ENCODE assay signal across 15 cellular contexts in the genomic region with DNA sequence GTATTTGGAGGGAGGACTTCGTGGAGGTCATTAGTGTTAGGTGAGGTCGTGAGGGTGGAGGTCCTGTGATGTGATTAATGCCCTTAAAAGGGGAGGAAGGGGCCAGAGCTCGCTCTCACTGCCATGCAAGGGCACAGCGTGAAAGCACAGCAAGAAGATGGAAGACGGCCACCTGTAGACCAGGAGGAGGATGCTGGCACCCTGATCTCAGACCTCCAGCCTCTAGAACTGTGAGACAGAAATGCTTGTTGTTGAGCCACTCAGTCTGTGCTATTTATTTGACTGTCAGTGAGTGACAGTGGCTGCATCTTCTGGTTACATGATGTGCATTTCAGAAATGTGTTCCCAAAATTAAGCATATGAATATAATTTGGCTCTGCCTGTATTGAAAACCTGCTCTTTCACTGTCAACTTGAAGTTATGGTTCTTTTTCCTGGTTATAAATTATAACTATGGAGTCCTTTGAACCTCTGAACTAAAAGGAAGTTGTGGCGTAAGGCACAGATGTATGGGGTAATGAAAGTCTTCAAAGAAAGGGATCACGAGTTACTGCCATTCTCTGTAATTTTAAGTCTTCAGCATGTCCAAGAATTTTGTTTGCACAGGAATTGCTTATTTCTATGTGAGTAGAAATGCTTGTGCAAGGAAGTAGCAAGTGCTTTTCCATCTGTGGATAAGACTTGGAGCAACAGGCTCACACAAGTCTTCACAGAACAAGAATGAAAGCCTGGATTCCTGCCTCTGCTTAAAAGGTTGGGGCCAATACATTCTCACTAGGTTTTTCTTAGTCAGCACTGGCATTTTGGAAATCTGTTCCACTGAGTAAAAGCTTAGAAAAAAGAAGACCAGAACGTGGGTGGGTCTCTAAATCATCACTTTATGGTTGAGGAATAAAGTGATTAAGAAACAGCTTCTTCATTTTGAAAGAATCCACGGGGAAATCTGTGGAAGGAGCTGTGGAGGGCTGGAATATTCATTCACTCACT. TPM values are rescaled to one million over a fixed set of nuclear protein-coding genes. Genes with fewer than 3 reads are reported as not detected.
A peak's percentile ranks its signal among the peaks of the same experiment; 100 is the strongest.
DNase-seq lines count a peak whose midpoint lies in the region; ATAC-seq, FAIRE-seq and TF ChIP-seq lines count a peak whose summit lies in the region.
"Had no signal": no experiment of that assay in that cellular context is flagged by ENCODE, and none has a peak within 500 bp of the region (broad histone marks: within the 10 kb centered on the region; RNA-seq: fewer than 3 reads in every experiment).

No MANE protein-coding gene starts in this region.

- ATAC-seq in K562 (no peak), mucosa of descending colon (peak; percentile 74), HG02870 (IDR thresholded peaks at IDR 0.05; ENCODE audit: unreplicated experiment) (no peak), GM18867 (IDR thresholded peaks at IDR 0.05; ENCODE audit: unreplicated experiment) (no peak)
- ATAC-seq: activated CD8-positive, alpha-beta memory T cell treated with anti-CD3 and anti-CD28 coated beads, Interleukin-2, amount 10 ng/mL, durations not matched to agents 7 days and 5 days; HCT116 had no signal

- no peaks in the 10 kb centered on the region for H3K27me3 ChIP-seq in Loucy (ENCODE audit: insufficient read depth, low read length, poor library complexity, severe bottlenecking)
- H3K27me3 ChIP-seq in K562 (ENCODE audit: control insufficient read depth in 2 of 2, insufficient read depth in 2 of 2, low read length in 2 of 2), result no peaks in the 10 kb centered on the region

- H2AFZ ChIP-seq in Loucy (ENCODE audit: low read length) (peak overlapping the region; percentile 84), K562 (ENCODE audit: low read depth, low read length) (no peak overlapping the region)

- no TSS peak for BruUV-seq in K562 (replicated peaks; lab: Mats Ljungman, UMichigan)

- POLR2A ChIA-PET in K562 (lab: Yijun Ruan, JAX), result interaction anchor here (0.6 to 3.8 kb wide), 8 partner anchors 8 to 119 kb away, joined by 3 to 20 read pairs (median 4); a partner anchor contains a TSS

- H3K4me2 ChIP-seq in Loucy (ENCODE audit: low read depth, low read length, poor library complexity, severe bottlenecking), result peak overlapping the region; percentile 76
- no peak overlapping the region for H3K4me2 ChIP-seq in K562 (ENCODE audit: insufficient read depth, low read length)
- H3K4me2 ChIP-seq: SK-N-SH had no signal

- CTCF ChIA-PET in K562 (lab: Yijun Ruan, JAX; ENCODE audit: low intra/inter-chr PET ratio), result no interaction called here

- peak; percentile 22 for DNase-seq in AG20443 (ENCODE audit: low spot score)
- no peak for DNase-seq in K562 (ENCODE audit: extremely low read depth in 1 of 4, low spot score in 3 of 4)
- no peak for DNase-seq in mucosa of descending colon
- DNase-seq in NCI-H82 treated with DMSO at 0.1 percent for 48 hours (lab: John Stamatoyannopoulos, UW; ENCODE audit: unreplicated experiment), result no peak
- DNase-seq in NCI-H2171 treated with DMSO at 0.1 percent for 48 hours (lab: John Stamatoyannopoulos, UW), result no peak
- DNase-seq: activated CD8-positive, alpha-beta memory T cell treated with anti-CD3 and anti-CD28 coated beads, Interleukin-2, amount 10 ng/mL, durations not matched to agents 7 days and 5 days; NK-92 treated with Interleukin-12 subunit alpha and Interleukin-12 subunit beta, amount 100 ng/mL, for 24 hours; SK-N-SH; stimulated activated CD4-positive, alpha-beta T cell treated with anti-CD3 and anti-CD28 coated beads, Interleukin-12 subunit alpha, Interleukin-12 subunit beta, amount 100 ng/mL, for 4 hours; substantia nigra had no signal

- no peak for TF ChIP-seq RAD21 in K562 (CRISPR knock-in tag; conservative IDR thresholded peaks at IDR 0.05 in 1 of 2, IDR thresholded peaks at IDR 0.05 in 1 of 2)

- TF ChIP-seq CTCF in Loucy (conservative IDR thresholded peaks at IDR 0.05; ENCODE audit: low read length), result no peak
- no peak for TF ChIP-seq CTCF in K562 (IDR thresholded peaks at IDR 0.05 in 2 of 3, conservative IDR thresholded peaks at IDR 0.05 in 1 of 3; ENCODE audit: insufficient read depth in 2 of 3, low read depth in 1 of 3, low read length in 3 of 3)
- TF ChIP-seq CTCF in mucosa of descending colon (IDR thresholded peaks at IDR 0.05), result no peak

- TF ChIP-seq EP300 in K562 (IDR thresholded peaks at IDR 0.05; ENCODE audit: low read length), result no peak

- H3K79me2 ChIP-seq in Loucy (ENCODE audit: insufficient read depth, low read length) (no peaks in the 10 kb centered on the region), K562 (ENCODE audit: control insufficient read depth, insufficient read depth, low read length) (peaks cover 52% of the 10 kb centered on the region)

- in situ Hi-C loops in K562 (cut with MboI), result no loop called here

- no peaks in the 10 kb centered on the region for H3K9me1 ChIP-seq in K562 (ENCODE audit: control insufficient read depth, insufficient read depth, low read length)

- H3K9me3 ChIP-seq in Loucy (ENCODE audit: insufficient read depth, low read depth, low read length) (no peaks in the 10 kb centered on the region), K562 (replicated peaks; ENCODE audit: control insufficient read depth, insufficient read depth, low read depth, low read length) (no peaks in the 10 kb centered on the region), mucosa of descending colon (no peaks in the 10 kb centered on the region)
- H3K9me3 ChIP-seq: SK-N-SH had no signal

- TF ChIP-seq POLR2A in K562 (conservative IDR thresholded peaks at IDR 0.05), result no peak

- no peak for FAIRE-seq in K562 (lab: Jason Lieb, UNC)

- 65% methylated on average over 8 of the region's 9 CpGs for WGBS in K562 (ENCODE audit: insufficient coverage, low coverage, missing lambda C conversion rate)

- no peak overlapping the region; the same call in 2 of the 3 replicates for H3K27ac ChIP-seq in K562 (ENCODE audit: extremely low read depth, low read depth, low read length)

- H3K9me2 ChIP-seq in Loucy (replicated peaks; ENCODE audit: low read depth, low read length), result no peaks in the 10 kb centered on the region
- H3K9me2 ChIP-seq: SK-N-SH had no signal

- no peaks in the 10 kb centered on the region for H4K20me1 ChIP-seq in Loucy (ENCODE audit: insufficient read depth, low read length, poor library complexity, severe bottlenecking)
- H4K20me1 ChIP-seq in K562 (replicated peaks; ENCODE audit: control insufficient read depth, insufficient read depth, low read length), result no peaks in the 10 kb centered on the region

- intact Hi-C loops in K562 (cut with micrococcal nuclease) (loop anchor here (5.0 kb wide), 1 partner anchor 169 kb away; no protein-coding TSS in a partner anchor), mucosa of descending colon (cut with DNase I, micrococcal nuclease) (no loop called here)

- H3K4me1 ChIP-seq in Loucy (ENCODE audit: insufficient read depth, low read length, poor library complexity, severe bottlenecking), result peaks cover 45% of the 10 kb centered on the region
- peaks cover 37 to 59% of the 10 kb centered on the region in 2 experiments for H3K4me1 ChIP-seq in K562 (replicated peaks in 1 of 2; ENCODE audit: control insufficient read depth in 2 of 2, insufficient read depth in 2 of 2, low read length in 2 of 2)
- H3K4me1 ChIP-seq in mucosa of descending colon (ENCODE audit: low read depth), result peaks cover 8% of the 10 kb centered on the region

- peaks cover 2% of the 10 kb centered on the region for H3F3A ChIP-seq in Loucy (ENCODE audit: low read depth)

- peak overlapping the region; percentile 60 for H3K4me3 ChIP-seq in Loucy (ENCODE audit: low read length, poor library complexity, severe bottlenecking)
- no peak overlapping the region for H3K4me3 ChIP-seq in K562
- no peak overlapping the region for H3K4me3 ChIP-seq in mucosa of descending colon

- no peaks in the 10 kb centered on the region for H3K36me3 ChIP-seq in Loucy (ENCODE audit: insufficient read depth, low read length)
- H3K36me3 ChIP-seq in K562 (ENCODE audit: control insufficient read depth, insufficient read depth, low read length), result no peaks in the 10 kb centered on the region; the same call in 2 of the 3 replicates
- no peaks in the 10 kb centered on the region for H3K36me3 ChIP-seq in mucosa of descending colon (ENCODE audit: low read depth)

- H3K9ac ChIP-seq in Loucy (ENCODE audit: low read depth, low read length, poor library complexity, severe bottlenecking), result peak overlapping the region; percentile 52
- H3K9ac ChIP-seq in K562 (ENCODE audit: insufficient read depth in 1 of 2, low read depth in 2 of 2, low read length in 2 of 2), result no peak overlapping the region
- H3K9ac ChIP-seq: SK-N-SH had no signal

TF ChIP-seq in K562, 482 proteins besides CTCF, POLR2A, EP300 and RAD21:
- TF ChIP-seq ELF2 (CRISPR knock-in tag; IDR thresholded peaks at IDR 0.05) (peak; percentile 14; the same call in 1 of the 2 replicates), NFXL1 (CRISPR knock-in tag; IDR thresholded peaks at IDR 0.05) (no peak)

RNA-seq across cellular contexts. Expression of a gene that starts 10.3 kb away (rescaled TPM):
- 4.2 and 9.2 TPM in 2 replicates for total RNA-seq in K562 (2011; cell fraction: chromatin; rRNA removed; ENCODE audit: low replicate concordance)
- total RNA-seq in K562 (2011; cell fraction: nucleolus; rRNA removed), result 3.2 and 3.8 TPM in 2 replicates
- total RNA-seq in K562 (2011; cell fraction: nucleoplasm; rRNA removed), result 9.5 and 13.9 TPM in 2 replicates
- total RNA-seq in K562 (2014; rRNA removed) (10.1 and 11.6 TPM in 2 replicates), K562 (2014; rRNA removed; fragmentation: Illumina TruSeq; extraction: Trizol) (13.0 and 15.7 TPM in 2 replicates), K562 (2015; rRNA removed; fragmentation: Illumina TruSeq; extraction: Trizol) (3.8 and 4.5 TPM in 2 replicates), K562 (2021) (14.1 and 15.6 TPM in 2 replicates), mucosa of descending colon (10 to 100 TPM; 11.1 to 33.5 (median 25.2) TPM)
- polyA plus RNA-seq in K562 (2011; rRNA removed) (16.6 and 21.9 TPM in 2 replicates), K562 (2014; fragmentation: Illumina TruSeq; extraction: Trizol) (11.9 and 12.2 TPM in 2 replicates), K562 (2014; fragmentation: Nextera tagmentation; extraction: Ambion mirVana) (10 to 100 TPM in 1 of 2 experiments, 1 to 10 TPM in 1; 8.1 to 14.5 TPM), K562 (2014; rRNA removed) (9.7 and 11.7 TPM in 2 replicates)
- 6.1 and 15.7 TPM in 2 replicates for polyA plus RNA-seq in K562 (2011; cell fraction: cytosol; rRNA removed)
- polyA plus RNA-seq in K562 (2011; cell fraction: nucleus; rRNA removed), result 3.4 and 8.0 TPM in 2 replicates
- 7.3 and 8.7 TPM in 2 replicates for polyA plus RNA-seq in K562 (2012)
- 13.8 and 22.7 TPM in 2 replicates for polyA minus RNA-seq in K562 (2011; rRNA and poly(A)+ RNA removed)
- polyA minus RNA-seq in K562 (2011; cell fraction: cytosol; rRNA and poly(A)+ RNA removed), result 5.2 and 5.3 TPM in 2 replicates
- 2.8 and 5.3 TPM in 2 replicates for polyA minus RNA-seq in K562 (2011; cell fraction: nucleus; rRNA and poly(A)+ RNA removed)
- polyA plus RNA-seq: liver, SK-N-SH had no signal
